Comparison of ENCODE assay signal across 8 cellular contexts in the genomic region with DNA sequence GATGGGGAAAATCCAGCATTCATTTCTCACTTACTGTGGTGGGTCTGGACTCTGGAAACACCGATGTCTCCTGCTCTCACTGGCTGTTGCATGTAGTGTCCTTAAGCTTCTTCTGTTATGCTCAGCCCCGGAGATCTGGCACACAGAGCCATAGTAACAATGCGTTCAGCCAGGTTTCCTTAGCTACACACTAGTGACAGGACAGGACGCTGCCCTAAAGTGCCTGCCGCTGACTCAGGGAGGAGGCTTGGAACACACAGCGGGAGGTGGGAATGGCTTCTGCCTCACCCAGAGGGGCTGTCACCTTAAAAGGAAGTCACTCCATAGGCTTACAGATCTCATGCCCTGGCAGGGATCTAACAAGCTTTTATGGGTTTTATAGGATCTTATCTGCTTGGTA.
A peak's percentile ranks its signal among the peaks of the same experiment; 100 is the strongest.
DNase-seq lines count a peak whose midpoint lies in the region; ATAC-seq, FAIRE-seq and TF ChIP-seq lines count a peak whose summit lies in the region.

No MANE protein-coding gene starts in this region.

- TF ChIP-seq POLR2A in HepG2 (IDR thresholded peaks at IDR 0.05; ENCODE audit: insufficient read depth in 1 of 2, low read depth in 2 of 2, low read length in 2 of 2) (no peak), right lobe of liver (IDR thresholded peaks at IDR 0.05) (no peak)

- H2AFZ ChIP-seq in HepG2 (ENCODE audit: low read length): peak overlapping the region; percentile 9

- no peak for TF ChIP-seq CTCF in HepG2 (CRISPR knock-in tag; IDR thresholded peaks at IDR 0.05)
- TF ChIP-seq CTCF in right lobe of liver (IDR thresholded peaks at IDR 0.05): no peak
- no peak for TF ChIP-seq CTCF in kidney epithelial cell (IDR thresholded peaks at IDR 0.05; ENCODE audit: insufficient read depth, low read length, poor library complexity, severe bottlenecking)

- H3K4me3 ChIP-seq in HepG2 (replicated peaks in 1 of 3; ENCODE audit: insufficient read depth in 1 of 3, low read depth in 2 of 3, low read length in 3 of 3) (no peak overlapping the region), right lobe of liver (no peak overlapping the region), kidney epithelial cell (ENCODE audit: low read depth, low read length) (no peak overlapping the region)

- TF ChIP-seq EP300 in HepG2 (IDR thresholded peaks at IDR 0.05; ENCODE audit: low read depth in 2 of 2, low read length in 2 of 2) (no peak), HepG2 (CRISPR knock-in tag; IDR thresholded peaks at IDR 0.05; ENCODE audit: borderline replicate concordance) (no peak)

- CTCF ChIA-PET in HepG2 (lab: Yijun Ruan, JAX; ENCODE audit: low intra/inter-chr PET ratio, low total read pairs): no interaction called here

- H3K4me1 ChIP-seq in HepG2 (ENCODE audit: insufficient read depth, low read length): no peaks in the 10 kb centered on the region
- no peaks in the 10 kb centered on the region for H3K4me1 ChIP-seq in right lobe of liver

- no peaks in the 10 kb centered on the region for H3K79me2 ChIP-seq in HepG2 (ENCODE audit: insufficient read depth, low read length)

- H3K36me3 ChIP-seq in HepG2 (replicated peaks in 1 of 2; ENCODE audit: control insufficient read depth in 1 of 2, insufficient read depth in 2 of 2, low read length in 2 of 2) (no peaks in the 10 kb centered on the region), right lobe of liver (no peaks in the 10 kb centered on the region), kidney epithelial cell (ENCODE audit: control insufficient read depth, insufficient read depth, low read length) (no peaks in the 10 kb centered on the region)

- FAIRE-seq in HepG2 (lab: Jason Lieb, UNC) (no peak), GM19239 (lab: Jason Lieb, UNC) (no peak)

- no peaks in the 10 kb centered on the region for H4K20me1 ChIP-seq in HepG2 (ENCODE audit: insufficient read depth, low read length)

- BruUV-seq in HepG2 (replicated peaks; lab: Mats Ljungman, UMichigan): no TSS peak

- no peak overlapping the region for H3K4me2 ChIP-seq in HepG2 (ENCODE audit: low read depth, low read length)

- intact Hi-C loops in HepG2 (cut with micrococcal nuclease; ENCODE audit: unreplicated experiment): no loop called here
- intact Hi-C loops in right lobe of liver (cut with DNase I): no loop called here

- H3K9me3 ChIP-seq in HepG2 (ENCODE audit: low read length): no peaks in the 10 kb centered on the region
- H3K9me3 ChIP-seq in right lobe of liver: no peaks in the 10 kb centered on the region

- H3K27ac Mint-ChIP-seq in activated T-cell treated with anti-CD3 and anti-CD28 coated beads, Interleukin-2, amount 50 U/mL, for 72 hours: no peak overlapping the region

- no peaks in the 10 kb centered on the region for H3K27me3 Mint-ChIP-seq in activated T-cell treated with anti-CD3 and anti-CD28 coated beads, Interleukin-2, amount 50 U/mL, for 72 hours (ENCODE audit: low read depth)

- H3K27me3 ChIP-seq in HepG2 (ENCODE audit: control insufficient read depth in 1 of 2, insufficient read depth in 2 of 2, low read length in 2 of 2) (no peaks in the 10 kb centered on the region), right lobe of liver (no peaks in the 10 kb centered on the region), kidney epithelial cell (ENCODE audit: control insufficient read depth, insufficient read depth, low read length) (no peaks in the 10 kb centered on the region)

- H3K9ac ChIP-seq in HepG2 (ENCODE audit: insufficient read depth, low read depth, low read length): no peak overlapping the region

- no peaks in the 10 kb centered on the region for H3K36me3 Mint-ChIP-seq in activated T-cell treated with anti-CD3 and anti-CD28 coated beads, Interleukin-2, amount 50 U/mL, for 72 hours (ENCODE audit: insufficient read depth in 2 of 2)

- H3K9me3 Mint-ChIP-seq in activated T-cell treated with anti-CD3 and anti-CD28 coated beads, Interleukin-2, amount 50 U/mL, for 72 hours: no peaks in the 10 kb centered on the region

- no peak overlapping the region for H3K4me3 Mint-ChIP-seq in activated T-cell treated with anti-CD3 and anti-CD28 coated beads, Interleukin-2, amount 50 U/mL, for 72 hours

- no peaks in the 10 kb centered on the region for H3K4me1 Mint-ChIP-seq in activated T-cell treated with anti-CD3 and anti-CD28 coated beads, Interleukin-2, amount 50 U/mL, for 72 hours (ENCODE audit: low read depth)

- H3K27ac ChIP-seq in HepG2 (ENCODE audit: extremely low read length, insufficient read depth, low read length) (no peak overlapping the region), right lobe of liver (no peak overlapping the region)

- in situ Hi-C loops in HepG2 (cut with HindIII; ENCODE audit: extremely low pct_ligation_motif_present, low pct_unique_long_range_greater_than_20kb): no loop called here

- ATAC-seq in HepG2 (no peak; the same call in 2 of the 3 replicates), right lobe of liver (no peak)
- ATAC-seq in activated T-cell treated with anti-CD3 and anti-CD28 coated beads, Interleukin-2, amount 50 U/mL, for 72 hours (replicated peaks in 1 of 2): no peak

- no peak for TF ChIP-seq RAD21 in HepG2 (CRISPR knock-in tag; IDR thresholded peaks at IDR 0.05)

- POLR2A ChIA-PET in HepG2 (lab: Yijun Ruan, JAX): no interaction called here

- DNase-seq in HepG2 (ENCODE audit: low spot score): no peak
- no peak for DNase-seq in right lobe of liver
- DNase-seq in cerebellar cortex (ENCODE audit: low spot score): peak; percentile 35
- peak; percentile 35 for DNase-seq in kidney epithelial cell (ENCODE audit: low read depth)
- DNase-seq in GM19239 (ENCODE audit: insufficient read length, low spot score): no peak
- DNase-seq in activated T-cell treated with anti-CD3 and anti-CD28 coated beads, Interleukin-2, amount 50 U/mL, for 72 hours: no peak
- DNase-seq in NCI-H2227 treated with DMSO at 0.1 percent for 48 hours (lab: John Stamatoyannopoulos, UW): no peak
- no peak for DNase-seq in activated T-cell treated with anti-CD3 and anti-CD28 coated beads, Interleukin-2, amount 50 U/mL, for 1 hour

- 7% methylated on average over 5 of the region's 6 CpGs for WGBS in HepG2 (ENCODE audit: low lambda C conversion rate)
- WGBS in right lobe of liver (ENCODE audit: insufficient coverage, low coverage, low lambda C conversion rate, missing lambda C conversion rate): 39% methylated on average over 5 of the region's 6 CpGs

TF ChIP-seq in HepG2, 621 proteins besides CTCF, POLR2A, EP300 and RAD21 (continues in another document):
- TF ChIP-seq FOXA1 (IDR thresholded peaks at IDR 0.05): no peak
- TF ChIP-seq FOXA1 (CRISPR knock-in tag; IDR thresholded peaks at IDR 0.05): no peak
- TF ChIP-seq HDAC2 (CRISPR knock-in tag; IDR thresholded peaks at IDR 0.05): no peak
- TF ChIP-seq ZNF496 (CRISPR knock-in tag; IDR thresholded peaks at IDR 0.05; ENCODE audit: insufficient replicate concordance): no peak
- TF ChIP-seq DNMT1 (CRISPR knock-in tag; IDR thresholded peaks at IDR 0.05): no peak
- TF ChIP-seq, protein P1, sequence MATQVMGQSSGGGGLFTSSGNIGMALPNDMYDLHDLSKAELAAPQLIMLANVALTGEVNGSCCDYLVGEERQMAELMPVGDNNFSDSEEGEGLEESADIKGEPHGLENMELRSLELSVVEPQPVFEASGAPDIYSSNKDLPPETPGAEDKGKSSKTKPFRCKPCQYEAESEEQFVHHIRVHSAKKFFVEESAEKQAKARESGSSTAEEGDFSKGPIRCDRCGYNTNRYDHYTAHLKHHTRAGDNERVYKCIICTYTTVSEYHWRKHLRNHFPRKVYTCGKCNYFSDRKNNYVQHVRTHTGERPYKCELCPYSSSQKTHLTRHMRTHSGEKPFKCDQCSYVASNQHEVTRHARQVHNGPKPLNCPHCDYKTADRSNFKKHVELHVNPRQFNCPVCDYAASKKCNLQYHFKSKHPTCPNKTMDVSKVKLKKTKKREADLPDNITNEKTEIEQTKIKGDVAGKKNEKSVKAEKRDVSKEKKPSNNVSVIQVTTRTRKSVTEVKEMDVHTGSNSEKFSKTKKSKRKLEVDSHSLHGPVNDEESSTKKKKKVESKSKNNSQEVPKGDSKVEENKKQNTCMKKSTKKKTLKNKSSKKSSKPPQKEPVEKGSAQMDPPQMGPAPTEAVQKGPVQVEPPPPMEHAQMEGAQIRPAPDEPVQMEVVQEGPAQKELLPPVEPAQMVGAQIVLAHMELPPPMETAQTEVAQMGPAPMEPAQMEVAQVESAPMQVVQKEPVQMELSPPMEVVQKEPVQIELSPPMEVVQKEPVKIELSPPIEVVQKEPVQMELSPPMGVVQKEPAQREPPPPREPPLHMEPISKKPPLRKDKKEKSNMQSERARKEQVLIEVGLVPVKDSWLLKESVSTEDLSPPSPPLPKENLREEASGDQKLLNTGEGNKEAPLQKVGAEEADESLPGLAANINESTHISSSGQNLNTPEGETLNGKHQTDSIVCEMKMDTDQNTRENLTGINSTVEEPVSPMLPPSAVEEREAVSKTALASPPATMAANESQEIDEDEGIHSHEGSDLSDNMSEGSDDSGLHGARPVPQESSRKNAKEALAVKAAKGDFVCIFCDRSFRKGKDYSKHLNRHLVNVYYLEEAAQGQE (IDR thresholded peaks at IDR 0.05; ENCODE audit: borderline replicate concordance in 1 of 2, low read depth in 1 of 2, low read length in 2 of 2): no peak
- no peak for TF ChIP-seq BRCA1 (CRISPR knock-in tag; IDR thresholded peaks at IDR 0.05)
- TF ChIP-seq SMAD1 (CRISPR knock-in tag; IDR thresholded peaks at IDR 0.05; ENCODE audit: borderline replicate concordance, low read depth): no peak
- TF ChIP-seq, protein P2, sequence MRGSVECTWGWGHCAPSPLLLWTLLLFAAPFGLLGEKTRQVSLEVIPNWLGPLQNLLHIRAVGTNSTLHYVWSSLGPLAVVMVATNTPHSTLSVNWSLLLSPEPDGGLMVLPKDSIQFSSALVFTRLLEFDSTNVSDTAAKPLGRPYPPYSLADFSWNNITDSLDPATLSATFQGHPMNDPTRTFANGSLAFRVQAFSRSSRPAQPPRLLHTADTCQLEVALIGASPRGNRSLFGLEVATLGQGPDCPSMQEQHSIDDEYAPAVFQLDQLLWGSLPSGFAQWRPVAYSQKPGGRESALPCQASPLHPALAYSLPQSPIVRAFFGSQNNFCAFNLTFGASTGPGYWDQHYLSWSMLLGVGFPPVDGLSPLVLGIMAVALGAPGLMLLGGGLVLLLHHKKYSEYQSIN (CRISPR knock-in tag; IDR thresholded peaks at IDR 0.05; ENCODE audit: borderline replicate concordance): no peak
- no peak for TF ChIP-seq PHF8 (CRISPR knock-in tag; IDR thresholded peaks at IDR 0.05)
- TF ChIP-seq HES4 (CRISPR knock-in tag; IDR thresholded peaks at IDR 0.05; ENCODE audit: borderline replicate concordance): no peak
- TF ChIP-seq ZNF326 (CRISPR knock-in tag; IDR thresholded peaks at IDR 0.05; ENCODE audit: borderline replicate concordance): no peak
- no peak for TF ChIP-seq ZNF256 (CRISPR knock-in tag; conservative IDR thresholded peaks at IDR 0.05)

Comparison
In these comparisons a context has a peak if more than half of its experiments do, and no peak if none do; other contexts are left out.
1. DNase-seq: peak in cerebellar cortex (single experiment) and kidney epithelial cell (single experiment); none in HepG2 (single experiment), right lobe of liver (0 of 3), GM19239 (single experiment), activated T-cell treated with anti-CD3 and anti-CD28 coated beads, Interleukin-2, amount 50 U/mL, for 72 hours (0 of 2), NCI-H2227 treated with DMSO at 0.1 percent for 48 hours (single experiment) and activated T-cell treated with anti-CD3 and anti-CD28 coated beads, Interleukin-2, amount 50 U/mL, for 1 hour (single experiment).